ENCODE assay signal across 8 cellular contexts in the genomic region with DNA sequence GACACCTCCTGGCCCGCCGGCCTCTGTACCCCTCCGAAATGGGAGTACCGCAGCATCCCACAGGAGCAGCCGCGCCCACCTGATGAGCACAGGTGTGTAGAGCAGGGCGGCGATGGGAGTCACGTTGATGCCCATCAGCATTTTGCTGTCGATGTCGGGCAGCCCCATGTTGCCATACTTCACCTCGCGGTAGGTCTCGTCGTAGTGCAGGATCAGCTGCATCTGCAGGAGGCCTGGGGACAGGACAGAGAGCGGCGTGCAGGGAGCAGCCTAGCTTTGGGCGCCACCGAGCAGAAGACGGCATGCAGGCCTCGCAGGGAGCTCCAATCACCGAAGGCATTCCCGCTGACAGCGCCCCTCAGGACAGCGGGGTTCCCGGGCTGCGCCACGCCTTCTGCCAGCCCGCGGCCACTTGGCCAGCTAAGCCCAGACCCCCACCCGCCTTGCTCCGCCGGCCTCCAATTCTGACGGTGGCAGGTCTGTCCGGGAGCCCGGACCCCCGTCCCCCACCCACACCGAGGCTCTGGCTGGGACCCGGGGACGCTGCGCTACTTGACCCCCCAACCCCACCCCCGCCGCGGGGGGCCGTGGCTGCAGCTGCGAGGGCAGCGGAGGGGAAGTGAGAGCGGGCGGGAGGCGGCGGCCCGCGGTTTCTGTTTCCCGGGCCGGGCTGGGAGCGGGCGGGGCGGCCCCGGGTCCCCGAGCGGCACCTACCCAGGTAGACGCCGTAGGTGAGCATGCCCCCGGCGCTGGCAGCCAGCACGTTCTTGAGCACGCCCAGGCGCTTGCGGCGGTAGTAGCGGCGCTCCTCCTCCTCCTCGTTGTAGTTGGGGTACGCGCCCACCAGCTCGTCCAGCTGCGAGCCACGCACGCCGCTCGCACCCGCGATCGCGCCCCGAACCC. TPM values are rescaled to one million over a fixed set of nuclear protein-coding genes. Genes with fewer than 3 reads are reported as not detected.
DNase-seq lines count a peak whose midpoint lies in the region; ATAC-seq and TF ChIP-seq lines count a peak whose summit lies in the region.

No MANE protein-coding gene starts in this region.

- H3K36me3 Mint-ChIP-seq in activated naive CD4-positive, alpha-beta T cell treated with anti-CD3 and anti-CD28 coated beads, Interleukin-2, amount 10 ng/mL, durations not matched to agents 7 days and 5 days, result no peaks in the 10 kb centered on the region

- TF ChIP-seq CTCF in PC-9 (conservative IDR thresholded peaks at IDR 0.05), result no peak
- no peak for TF ChIP-seq CTCF in hepatocyte (IDR thresholded peaks at IDR 0.05; ENCODE audit: poor library complexity)
- TF ChIP-seq CTCF in spleen (IDR thresholded peaks at IDR 0.05 in 8 of 11, conservative IDR thresholded peaks at IDR 0.05 in 3 of 11), result peak in 1 of 11 experiments; percentile 25

- no peaks in the 10 kb centered on the region for H3K79me2 ChIP-seq in PC-9 (ENCODE audit: low read depth)
- H3K79me2 ChIP-seq in hepatocyte, result no peaks in the 10 kb centered on the region

- 37% methylated on average over 29 of the region's 86 CpGs for WGBS in hepatocyte (ENCODE audit: low lambda C conversion rate, missing lambda C conversion rate)
- 10 to 33% (median 12%) methylated on average over 18 to 86 of the region's 86 CpGs for WGBS in spleen, 5 donors

- H4K20me1 ChIP-seq in PC-9 (ENCODE audit: insufficient read depth), result no peaks in the 10 kb centered on the region
- no peaks in the 10 kb centered on the region for H4K20me1 ChIP-seq in hepatocyte (ENCODE audit: insufficient read depth, poor library complexity, severe bottlenecking)

- H3K4me2 ChIP-seq in PC-9, result peak overlapping the region; percentile 87
- H3K4me2 ChIP-seq in hepatocyte, result peak overlapping the region; percentile 99

- H3K4me3 Mint-ChIP-seq in activated naive CD4-positive, alpha-beta T cell treated with anti-CD3 and anti-CD28 coated beads, Interleukin-2, amount 10 ng/mL, durations not matched to agents 7 days and 5 days, result peak overlapping the region; percentile 83

- intact Hi-C loops in PC-9 (cut with micrococcal nuclease; ENCODE audit: unreplicated experiment), result no loop called here
- intact Hi-C loops in spleen (cut with DNase I; ENCODE audit: low total_unique reads), result no loop called here

- peaks cover 45% of the 10 kb centered on the region for H3F3A ChIP-seq in PC-9 (ENCODE audit: insufficient read depth, low read depth)

- H3K9me2 ChIP-seq in PC-9 (ENCODE audit: insufficient read depth), result no peaks in the 10 kb centered on the region
- H3K9me2 ChIP-seq in hepatocyte (replicated peaks; ENCODE audit: insufficient read depth), result no peaks in the 10 kb centered on the region

- H3K36me3 ChIP-seq in PC-9 (ENCODE audit: low read depth) (no peaks in the 10 kb centered on the region), hepatocyte (replicated peaks; ENCODE audit: insufficient read depth, low read depth) (no peaks in the 10 kb centered on the region), spleen (peaks cover 0 to 43% (median 11%) of the 10 kb centered on the region in 6 donors)

- H3K27ac ChIP-seq in PC-9 (no peak overlapping the region), hepatocyte (no peak overlapping the region), spleen (peak overlapping the region; percentile 71 to 97 (median 91))

- peak overlapping the region; percentile 68 for H3K4me3 ChIP-seq in PC-9
- H3K4me3 ChIP-seq in hepatocyte, result peak overlapping the region; percentile 72
- H3K4me3 ChIP-seq in spleen, result peak overlapping the region; percentile 46 to 96 (median 84)

- CTCF ChIA-PET in PC-9 (lab: Charles Lee), result interaction anchor here (0.9 kb wide), 1 partner anchor 18 kb away, joined by 4 read pairs; no protein-coding TSS in a partner anchor
- CTCF ChIA-PET in activated naive CD4-positive, alpha-beta T cell treated with anti-CD3 and anti-CD28 coated beads, Interleukin-2, amount 10 ng/mL, durations not matched to agents 7 days and 5 days (lab: Charles Lee), result interaction anchor here (1.7 kb wide), 1 partner anchor 9 kb away, joined by 4 read pairs; no protein-coding TSS in a partner anchor

- H3K27me3 Mint-ChIP-seq in activated naive CD4-positive, alpha-beta T cell treated with anti-CD3 and anti-CD28 coated beads, Interleukin-2, amount 10 ng/mL, durations not matched to agents 7 days and 5 days, result peaks cover 11% of the 10 kb centered on the region

- peak; percentile 42 for ATAC-seq in GM18867 (IDR thresholded peaks at IDR 0.05; ENCODE audit: unreplicated experiment)
- peak; percentile 41 for ATAC-seq in HG03045 (IDR thresholded peaks at IDR 0.05; ENCODE audit: unreplicated experiment)
- ATAC-seq in HG02623 (IDR thresholded peaks at IDR 0.05; ENCODE audit: unreplicated experiment), result no peak
- no peak for ATAC-seq in GM18519 (IDR thresholded peaks at IDR 0.05; ENCODE audit: low FRiP score, unreplicated experiment)

- no peak for TF ChIP-seq POLR2A in spleen (IDR thresholded peaks at IDR 0.05)

- peaks cover 4% of the 10 kb centered on the region for H3K4me1 ChIP-seq in PC-9 (replicated peaks; ENCODE audit: insufficient read depth)
- no peaks in the 10 kb centered on the region for H3K4me1 ChIP-seq in hepatocyte (ENCODE audit: insufficient read depth)
- peaks cover 9 to 95% (median 74%) of the 10 kb centered on the region in 6 donors for H3K4me1 ChIP-seq in spleen

- H3K27me3 ChIP-seq in PC-9 (ENCODE audit: insufficient read depth, low read depth) (no peaks in the 10 kb centered on the region), hepatocyte (no peaks in the 10 kb centered on the region), spleen (replicated peaks in 1 of 7) (no peaks in the 10 kb centered on the region)

- BruUV-seq in PC-9 (replicated peaks; lab: Mats Ljungman, UMichigan), result no TSS peak

- H3K27ac Mint-ChIP-seq in activated naive CD4-positive, alpha-beta T cell treated with anti-CD3 and anti-CD28 coated beads, Interleukin-2, amount 10 ng/mL, durations not matched to agents 7 days and 5 days, result peak overlapping the region; percentile 73

- H3K9me3 Mint-ChIP-seq in activated naive CD4-positive, alpha-beta T cell treated with anti-CD3 and anti-CD28 coated beads, Interleukin-2, amount 10 ng/mL, durations not matched to agents 7 days and 5 days, result no peaks in the 10 kb centered on the region

- H3K9me3 ChIP-seq in PC-9 (ENCODE audit: insufficient read depth, low read depth) (no peaks in the 10 kb centered on the region), hepatocyte (ENCODE audit: low read depth) (no peaks in the 10 kb centered on the region), spleen (no peaks in the 10 kb centered on the region)

- POLR2A ChIA-PET in PC-9 (lab: Charles Lee; ENCODE audit: unreplicated experiment), result interaction anchor here (0.6 kb wide), 2 partner anchors 10 to 269 kb away, joined by 4 to 6 read pairs; a partner anchor contains a TSS

- H3K4me1 Mint-ChIP-seq in activated naive CD4-positive, alpha-beta T cell treated with anti-CD3 and anti-CD28 coated beads, Interleukin-2, amount 10 ng/mL, durations not matched to agents 7 days and 5 days, result peaks cover 38% of the 10 kb centered on the region

- H2AFZ ChIP-seq in PC-9 (peak overlapping the region; percentile 78), hepatocyte (peak overlapping the region; percentile 63)

- DNase-seq in PC-9 (peak in 1 of 2 experiments; percentile 71), hepatocyte (ENCODE audit: low spot score) (peak; percentile 58), spleen (peak; percentile 96)
- peak; percentile 69 for DNase-seq in activated naive CD4-positive, alpha-beta T cell treated with anti-CD3 and anti-CD28 coated beads, Interleukin-2, amount 10 ng/mL, durations not matched to agents 7 days and 5 days

RNA-seq across cellular contexts. Expression of a gene that starts 0.7 kb away (rescaled TPM):
- total RNA-seq in PC-9 (2021), result 75.5 and 94.4 TPM in 2 replicates
- 22.6 and 23.5 TPM in 2 replicates for total RNA-seq in hepatocyte
- polyA plus RNA-seq in hepatocyte, result 38.0 and 42.9 TPM in 2 replicates
- 100 to 1,000 TPM; 110 to 151 (median 128) TPM for total RNA-seq in spleen
- polyA plus RNA-seq in spleen, result 100 to 1,000 TPM; 112 to 192 (median 162) TPM

RNA-seq across cellular contexts. Expression of a gene that starts 6.9 kb away (rescaled TPM):
- total RNA-seq in PC-9 (2021), result 98.1 and 104 TPM in 2 replicates
- 11.7 and 15.4 TPM in 2 replicates for total RNA-seq in hepatocyte
- polyA plus RNA-seq in hepatocyte, result 15.7 and 16.9 TPM in 2 replicates
- 10 to 100 TPM; 24.8 to 46.8 (median 37.8) TPM for total RNA-seq in spleen
- 10 to 100 TPM in 1 of 3 donors, 1 to 10 TPM in 2; 7.8 to 16.4 (median 7.9) TPM for polyA plus RNA-seq in spleen

RNA-seq across cellular contexts. Expression of a gene that starts 27.3 kb away (rescaled TPM):
- total RNA-seq in PC-9 (2021) (270 and 275 TPM in 2 replicates), hepatocyte (100 and 111 TPM in 2 replicates), spleen (100 to 1,000 TPM in 2 of 7 donors, 10 to 100 TPM in 5; 75.4 to 125 (median 91.5) TPM)
- polyA plus RNA-seq in hepatocyte (286 and 287 TPM in 2 replicates), spleen (100 to 1,000 TPM in 2 of 3 donors, 10 to 100 TPM in 1; 94.8 to 132 (median 105) TPM)

RNA-seq across cellular contexts. Expression of a gene that starts 35.6 kb away (rescaled TPM):
- total RNA-seq in PC-9 (2021) (125 and 175 TPM in 2 replicates), hepatocyte (61.0 and 77.4 TPM in 2 replicates), spleen (100 to 1,000 TPM; 286 to 540 (median 360) TPM)
- polyA plus RNA-seq in hepatocyte (125 and 199 TPM in 2 replicates), spleen (100 to 1,000 TPM; 199 to 707 (median 698) TPM)

Comparison
In these comparisons a context has a peak if more than half of its experiments do, and no peak if none do; other contexts are left out.
1. ATAC-seq: peak in GM18867 (single experiment) and HG03045 (single experiment); none in HG02623 (single experiment) and GM18519 (single experiment).
2. H3K27ac ChIP-seq: peak in spleen (8 of 8); none in PC-9 (single experiment) and hepatocyte (single experiment).
3. Peak in every context shown above with its lines, with median percentiles within 50 percentile points of each other: H3K4me3 ChIP-seq.